23 cellular contexts compared by ENCODE assay signal in genomic region chr10:70769121-70769520, GRCh38. TPM values are rescaled to one million over a fixed set of nuclear protein-coding genes. Genes with fewer than 3 reads are reported as not detected.
"Had no signal": no experiment of that assay in that cellular context is flagged by ENCODE, and none has a peak within 500 bp of the region (broad histone marks: within the 10 kb centered on the region; RNA-seq: fewer than 3 reads in every experiment).

No MANE protein-coding gene starts in this region.

- H3K27ac ChIP-seq: SJSA1, SK-N-MC had no signal

- DNase-seq: IMR-90, Karpas-422, KG1, MG63, NCI-H1092, NCI-H1105 treated with DMSO at 0.1 percent for 48 hours, NCI-H1417 treated with DMSO at 0.1 percent for 48 hours, NCI-H146, NCI-H1694 treated with DMSO at 0.1 percent for 48 hours, NCI-H1930, NCI-H2081, NCI-H2171, NCI-H226, NCI-H446, NCI-H510A, NCI-H524 treated with DMSO at 0.1 percent for 48 hours, Right ventricle myocardium superior, RPMI8226, SIG-M5 had no signal

- H3K4me3 ChIP-seq: MG63, SJSA1, SK-N-MC had no signal

- ATAC-seq: HepG2 had no signal

- H3K27me3 ChIP-seq: MG63 had no signal

- H3K36me3 ChIP-seq: MG63, SJSA1 had no signal

- H3K4me1 ChIP-seq: SJSA1 had no signal

RNA-seq across cellular contexts. Expression of gene TBATA, which starts 16.1 kb away (rescaled TPM):
- total RNA-seq: HepG2, HT1080, IMR-90, Right ventricle myocardium superior, SJSA1 had no signal
- polyA plus RNA-seq: HepG2, IMR-90 had no signal
